In genomic region chr15:100438570-100438969, GRCh38 we compare ENCODE assay signal across 8 cellular contexts.
A peak's percentile ranks its signal among the peaks of the same experiment; 100 is the strongest.
DNase-seq lines count a peak whose midpoint lies in the region; ATAC-seq, FAIRE-seq and TF ChIP-seq lines count a peak whose summit lies in the region.

No MANE protein-coding gene starts in this region.

- no peak overlapping the region for H3K9ac ChIP-seq in astrocyte (ENCODE audit: low read length)

- no peak overlapping the region for H3K4me2 ChIP-seq in astrocyte (ENCODE audit: low read length)

- H3K9me3 ChIP-seq in astrocyte (ENCODE audit: insufficient read depth, low read depth, low read length) = peaks cover 4% of the 10 kb centered on the region

- no peak overlapping the region for H3K4me3 Mint-ChIP-seq in astrocyte (ENCODE audit: unreplicated experiment)

- FAIRE-seq in astrocyte (lab: Jason Lieb, UNC) = no peak

- peak; percentile 85 for ATAC-seq in GM21423 (IDR thresholded peaks at IDR 0.05; ENCODE audit: unreplicated experiment)

- H3K36me3 ChIP-seq in astrocyte (ENCODE audit: insufficient read depth, low read length) (no peaks in the 10 kb centered on the region), H7 (replicated peaks; ENCODE audit: control insufficient read depth, insufficient read depth, low read length) (no peaks in the 10 kb centered on the region)

- no peaks in the 10 kb centered on the region for H3K4me1 Mint-ChIP-seq in astrocyte (ENCODE audit: low read depth, unreplicated experiment)

- TF ChIP-seq CTCF in astrocyte (IDR thresholded peaks at IDR 0.05; ENCODE audit: insufficient read depth, low read depth, low read length) = no peak

- H3K27me3 Mint-ChIP-seq in astrocyte (ENCODE audit: low read depth, unreplicated experiment) = peaks cover under 1% of the 10 kb centered on the region

- H3K27me3 ChIP-seq in astrocyte (ENCODE audit: insufficient read depth, low read length) (no peaks in the 10 kb centered on the region), H7 (ENCODE audit: control insufficient read depth, insufficient read depth, low read length) (no peaks in the 10 kb centered on the region)

- no peak overlapping the region for H3K27ac Mint-ChIP-seq in astrocyte (ENCODE audit: unreplicated experiment)

- H3K36me3 Mint-ChIP-seq in astrocyte (ENCODE audit: low read depth, unreplicated experiment) = no peaks in the 10 kb centered on the region

- H4K20me1 ChIP-seq in astrocyte (ENCODE audit: insufficient read depth, low read length) = no peaks in the 10 kb centered on the region

- peak; percentile 76 for DNase-seq in Ammon's horn (ENCODE audit: low spot score)
- peak; percentile 14 for DNase-seq in NCI-H2081 treated with DMSO at 0.1 percent for 48 hours (lab: John Stamatoyannopoulos, UW)
- peak; percentile 8 for DNase-seq in astrocyte (ENCODE audit: low read depth)
- DNase-seq in myocyte (ENCODE audit: low read depth) = peak; percentile 3
- no peak for DNase-seq in H7
- DNase-seq in AG20443 (ENCODE audit: low spot score) = no peak
- no peak for DNase-seq in A172 (ENCODE audit: low spot score)

- H3K4me3 ChIP-seq in astrocyte (ENCODE audit: insufficient read depth, low read depth, low read length) (no peak overlapping the region), H7 (ENCODE audit: insufficient read depth, low read depth, low read length) (no peak overlapping the region)

- H3K79me2 ChIP-seq in astrocyte (ENCODE audit: insufficient read depth, low read length) = no peaks in the 10 kb centered on the region

- peaks cover 10% of the 10 kb centered on the region for H3K9me3 Mint-ChIP-seq in astrocyte (ENCODE audit: unreplicated experiment)

- H2AFZ ChIP-seq in astrocyte (ENCODE audit: low read depth, low read length) = no peak overlapping the region

- no peak overlapping the region for H3K27ac ChIP-seq in astrocyte (ENCODE audit: low read depth, low read length)

- no peaks in the 10 kb centered on the region for H3K4me1 ChIP-seq in astrocyte (ENCODE audit: insufficient read depth, low read length)

Comparison
In these comparisons a context has a peak if more than half of its experiments do, and no peak if none do; other contexts are left out.
1. DNase-seq: peak in Ammon's horn (single experiment), NCI-H2081 treated with DMSO at 0.1 percent for 48 hours (single experiment), astrocyte (single experiment) and myocyte (single experiment); none in H7 (single experiment), AG20443 (single experiment) and A172 (single experiment).